ENCODE assay signal across 8 cellular contexts in the genomic region with DNA sequence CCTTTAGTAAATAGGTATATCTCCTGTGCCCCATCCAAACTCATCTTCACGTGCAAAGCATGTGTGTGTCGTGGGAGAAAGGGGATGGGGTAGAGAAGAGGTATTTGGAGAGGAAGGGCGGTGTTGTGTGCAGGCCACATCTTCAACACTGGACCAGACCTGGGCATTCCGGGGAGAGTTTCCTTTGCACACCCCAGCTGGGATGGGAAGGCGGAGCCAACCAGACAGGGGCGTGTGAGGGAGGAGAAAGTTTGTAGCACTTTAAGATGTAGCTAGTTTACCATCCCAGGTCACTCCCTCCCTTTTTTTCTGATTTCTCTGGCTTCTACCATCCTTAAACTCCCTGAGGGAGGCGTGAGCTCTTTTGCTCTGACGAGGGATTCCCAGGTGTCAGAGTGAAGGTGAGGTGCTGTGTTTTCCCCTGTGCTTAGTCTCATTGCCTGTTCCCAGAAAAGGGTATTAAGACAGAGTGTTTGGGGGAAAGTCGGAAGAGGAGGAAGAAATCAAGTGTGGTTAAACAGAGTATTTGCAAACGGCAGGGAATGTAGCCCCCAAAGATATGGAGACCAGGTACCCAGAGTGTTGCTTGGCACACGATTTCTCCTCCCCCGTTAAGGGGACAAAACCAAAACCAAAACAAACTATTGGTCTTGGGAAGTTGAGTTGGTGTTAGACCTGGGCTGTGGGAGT. TPM values are rescaled to one million over a fixed set of nuclear protein-coding genes. Genes with fewer than 3 reads are reported as not detected.
DNase-seq lines count a peak whose midpoint lies in the region; ATAC-seq, FAIRE-seq and TF ChIP-seq lines count a peak whose summit lies in the region.

No MANE protein-coding gene starts in this region.

- ATAC-seq in HepG2, result no peak
- no peak for ATAC-seq in right lobe of liver
- peak; percentile 35 for ATAC-seq in GM12878
- no peak for ATAC-seq in effector memory CD8-positive, alpha-beta T cell (replicated peaks)
- ATAC-seq in stimulated activated naive CD8-positive, alpha-beta T cell treated with anti-CD3 and anti-CD28 coated beads, Interleukin-15, amount 100 ng/mL, for 72 hours, result no peak

- H4K20me1 ChIP-seq in HepG2 (ENCODE audit: insufficient read depth, low read length) (peaks cover 2% of the 10 kb centered on the region), GM12878 (ENCODE audit: control insufficient read depth, insufficient read depth) (no peaks in the 10 kb centered on the region)

- no peak overlapping the region for H3K27ac Mint-ChIP-seq in effector memory CD8-positive, alpha-beta T cell
- H3K27ac Mint-ChIP-seq in stimulated activated naive CD8-positive, alpha-beta T cell treated with anti-CD3 and anti-CD28 coated beads, Interleukin-15, amount 100 ng/mL, for 72 hours, result no peak overlapping the region

- H2AK5ac ChIP-seq in mesendoderm (ENCODE audit: low read length), result no peak overlapping the region

- H3K4ac ChIP-seq in mesendoderm (ENCODE audit: low read depth, low read length), result no peak overlapping the region

- H3K27me3 ChIP-seq in HepG2 (ENCODE audit: control insufficient read depth in 1 of 2, insufficient read depth in 2 of 2, low read length in 2 of 2), result peaks cover 3 to 39% of the 10 kb centered on the region in 2 experiments; a peak in 4 of 5 replicates
- no peaks in the 10 kb centered on the region for H3K27me3 ChIP-seq in right lobe of liver
- 0 out of 4 replicates have a peak, but pooled peaks cover 0 to 3% of the 10 kb centered on the region in 2 experiments for H3K27me3 ChIP-seq in GM12878 (replicated peaks in 1 of 2; ENCODE audit: control insufficient read depth in 2 of 2, insufficient read depth in 2 of 2, low read length in 1 of 2)
- H3K27me3 ChIP-seq in mesendoderm (ENCODE audit: insufficient read depth, low read length, poor library complexity), result no peaks in the 10 kb centered on the region

- H2AFZ ChIP-seq in HepG2 (ENCODE audit: low read length), result no peak overlapping the region
- H2AFZ ChIP-seq in GM12878 (ENCODE audit: control insufficient read depth, low read depth, low read length), result peak overlapping the region; percentile 3; the same call in 1 of the 2 replicates

- peaks cover 0 to 6% of the 10 kb centered on the region in 2 donors for H3K27me3 Mint-ChIP-seq in effector memory CD8-positive, alpha-beta T cell
- H3K27me3 Mint-ChIP-seq in stimulated activated naive CD8-positive, alpha-beta T cell treated with anti-CD3 and anti-CD28 coated beads, Interleukin-15, amount 100 ng/mL, for 72 hours, result peaks cover 36% of the 10 kb centered on the region

- TF ChIP-seq CTCF in HepG2 (CRISPR knock-in tag; IDR thresholded peaks at IDR 0.05), result no peak
- no peak for TF ChIP-seq CTCF in right lobe of liver (IDR thresholded peaks at IDR 0.05)
- TF ChIP-seq CTCF in GM12878 (IDR thresholded peaks at IDR 0.05 in 2 of 3, conservative IDR thresholded peaks at IDR 0.05 in 1 of 3; ENCODE audit: control insufficient read depth in 2 of 3, extremely low read depth in 1 of 3, insufficient read depth in 1 of 3, low read depth in 3 of 3, low read length in 3 of 3), result no peak

- H2BK120ac ChIP-seq in mesendoderm (ENCODE audit: low read depth, low read length), result no peak overlapping the region

- peak overlapping the region; percentile 0 for H2BK5ac ChIP-seq in mesendoderm (ENCODE audit: low read length)

- no peaks in the 10 kb centered on the region for H3K79me2 ChIP-seq in HepG2 (ENCODE audit: insufficient read depth, low read length)
- H3K79me2 ChIP-seq in GM12878 (ENCODE audit: control insufficient read depth, insufficient read depth, low read length), result peaks cover 22% of the 10 kb centered on the region
- H3K79me2 ChIP-seq in mesendoderm (ENCODE audit: control insufficient read depth, insufficient read depth, low read length), result peaks cover 13% of the 10 kb centered on the region

- H3K18ac ChIP-seq in mesendoderm (ENCODE audit: low read length), result peak overlapping the region; percentile 22

- H3K9ac ChIP-seq in HepG2 (ENCODE audit: insufficient read depth, low read depth, low read length), result no peak overlapping the region
- H3K9ac ChIP-seq in GM12878 (ENCODE audit: control insufficient read depth, insufficient read depth, low read length), result peak overlapping the region; percentile 52
- peak overlapping the region; percentile 59 for H3K9ac ChIP-seq in mesendoderm (ENCODE audit: low read length)

- no peak overlapping the region for H4K5ac ChIP-seq in mesendoderm (ENCODE audit: low read length)

- BruUV-seq in HepG2 (replicated peaks; lab: Mats Ljungman, UMichigan) (no TSS peak), GM12878 (replicated peaks; lab: Mats Ljungman, UMichigan) (no TSS peak)

- no peak overlapping the region for H4K8ac ChIP-seq in mesendoderm (ENCODE audit: low read depth, low read length)

- no peak overlapping the region for H3K4me3 ChIP-seq in HepG2 (replicated peaks in 1 of 3; ENCODE audit: insufficient read depth in 1 of 3, low read depth in 2 of 3, low read length in 3 of 3)
- H3K4me3 ChIP-seq in right lobe of liver, result no peak overlapping the region
- peak overlapping the region; percentile 75 for H3K4me3 ChIP-seq in GM12878
- peak overlapping the region; percentile 17 for H3K4me3 ChIP-seq in mesendoderm (ENCODE audit: low read length)

- CTCF ChIA-PET in HepG2 (lab: Yijun Ruan, JAX; ENCODE audit: low intra/inter-chr PET ratio, low total read pairs) (no interaction called here), GM12878 (lab: Yijun Ruan, JAX) (interaction anchor here (0.5 to 3.1 kb wide), 20 partner anchors 11 to 530 kb away, joined by 3 to 21 read pairs (median 4); no protein-coding TSS in a partner anchor)

- WGBS in HepG2 (ENCODE audit: low lambda C conversion rate), result 16% methylated on average over 12 of the region's 12 CpGs
- WGBS in right lobe of liver (ENCODE audit: insufficient coverage, low coverage, low lambda C conversion rate, missing lambda C conversion rate), result 71% methylated on average over 12 of the region's 12 CpGs
- 2% methylated on average over 12 of the region's 12 CpGs for WGBS in GM12878 (ENCODE audit: insufficient coverage, insufficient replicate concordance, low lambda C conversion rate, missing lambda C conversion rate)
- WGBS in mesendoderm (ENCODE audit: extremely low coverage, insufficient coverage, low lambda C conversion rate), result no CpG with 5 or more reads among the region's 12 CpGs

- no peak overlapping the region for H3K23ac ChIP-seq in mesendoderm (ENCODE audit: low read length)

- H3K4me2 ChIP-seq in HepG2 (ENCODE audit: low read depth, low read length) (no peak overlapping the region; the same call in 1 of the 2 replicates), GM12878 (ENCODE audit: control insufficient read depth, insufficient read depth) (peak overlapping the region; percentile 94), mesendoderm (ENCODE audit: low read length) (peak overlapping the region; percentile 34)

- TF ChIP-seq POLR2A in HepG2 (IDR thresholded peaks at IDR 0.05; ENCODE audit: insufficient read depth in 1 of 2, low read depth in 2 of 2, low read length in 2 of 2) (no peak), right lobe of liver (IDR thresholded peaks at IDR 0.05) (no peak), GM12878 (IDR thresholded peaks at IDR 0.05; ENCODE audit: low read depth, low read length) (no peak)

- SMC1A ChIA-PET in GM12878 (lab: Charles Lee; ENCODE audit: uncharacterized antibody, unreplicated experiment), result interaction anchor here (0.7 to 3.9 kb wide), 27 partner anchors 9 to 530 kb away, joined by 3 to 37 read pairs (median 4); no protein-coding TSS in a partner anchor

- H3K4me1 ChIP-seq in HepG2 (ENCODE audit: insufficient read depth, low read length), result no peaks in the 10 kb centered on the region
- H3K4me1 ChIP-seq in right lobe of liver, result no peaks in the 10 kb centered on the region
- H3K4me1 ChIP-seq in GM12878 (ENCODE audit: control insufficient read depth, insufficient read depth, low read length), result peaks cover 20% of the 10 kb centered on the region
- H3K4me1 ChIP-seq in mesendoderm (ENCODE audit: control insufficient read depth, low read depth, low read length), result peaks cover 22% of the 10 kb centered on the region

- H3K56ac ChIP-seq in mesendoderm (ENCODE audit: low read length), result peak overlapping the region; percentile 69

- in situ Hi-C loops in HepG2 (cut with HindIII; ENCODE audit: extremely low pct_ligation_motif_present, low pct_unique_long_range_greater_than_20kb) (loop anchor here (25.0 kb wide), 2 partner anchors 105 to 530 kb away; no protein-coding TSS in a partner anchor), GM12878 (cut with MboI) (no loop called here)

- DNase-seq in HepG2 (ENCODE audit: low spot score) (no peak), right lobe of liver (no peak), GM12878 (ENCODE audit: low read depth, low spot score) (no peak), mesendoderm (peak; percentile 77), glomerular visceral epithelial cell (ENCODE audit: extremely low spot score) (no peak)
- no peak for DNase-seq in activated naive CD4-positive, alpha-beta T cell treated with Interleukin-2 at 50 U/mL for 16 hours
- DNase-seq in effector memory CD8-positive, alpha-beta T cell, result no peak
- DNase-seq in stimulated activated naive CD8-positive, alpha-beta T cell treated with anti-CD3 and anti-CD28 coated beads, Interleukin-15, amount 100 ng/mL, for 72 hours, result no peak

- no peak for TF ChIP-seq EP300 in HepG2 (IDR thresholded peaks at IDR 0.05; ENCODE audit: low read depth in 2 of 2, low read length in 2 of 2)
- no peak for TF ChIP-seq EP300 in HepG2 (CRISPR knock-in tag; IDR thresholded peaks at IDR 0.05; ENCODE audit: borderline replicate concordance)
- TF ChIP-seq EP300 in GM12878 (IDR thresholded peaks at IDR 0.05; ENCODE audit: borderline replicate concordance in 1 of 2, control insufficient read depth in 1 of 2, low read depth in 2 of 2, low read length in 2 of 2), result 0 out of 4 replicates have a peak, but pooled peaks of 1 of the 2 experiments have one; percentile 39

- intact Hi-C loops in HepG2 (cut with micrococcal nuclease; ENCODE audit: unreplicated experiment), result no loop called here
- intact Hi-C loops in right lobe of liver (cut with DNase I), result no loop called here
- intact Hi-C loops in GM12878 (cut with micrococcal nuclease; ENCODE audit: unreplicated experiment), result loop anchor here (2.0 to 5.0 kb wide), 3 partner anchors 16 to 290 kb away; no protein-coding TSS in a partner anchor

- H3K27ac ChIP-seq in HepG2 (ENCODE audit: extremely low read length, insufficient read depth, low read length) (no peak overlapping the region), right lobe of liver (no peak overlapping the region), GM12878 (ENCODE audit: control insufficient read depth, insufficient read depth) (peak overlapping the region; percentile 68), mesendoderm (ENCODE audit: low read depth, low read length) (peak overlapping the region; percentile 61)

- no peak overlapping the region for H3K4me3 Mint-ChIP-seq in effector memory CD8-positive, alpha-beta T cell
- H3K4me3 Mint-ChIP-seq in stimulated activated naive CD8-positive, alpha-beta T cell treated with anti-CD3 and anti-CD28 coated beads, Interleukin-15, amount 100 ng/mL, for 72 hours, result no peak overlapping the region

- H3K4me1 Mint-ChIP-seq in effector memory CD8-positive, alpha-beta T cell (ENCODE audit: low read depth in 2 of 2), result peaks cover 8 to 23% of the 10 kb centered on the region in 2 donors
- no peaks in the 10 kb centered on the region for H3K4me1 Mint-ChIP-seq in stimulated activated naive CD8-positive, alpha-beta T cell treated with anti-CD3 and anti-CD28 coated beads, Interleukin-15, amount 100 ng/mL, for 72 hours

- no peaks in the 10 kb centered on the region for H3K9me3 ChIP-seq in HepG2 (ENCODE audit: low read length)
- no peaks in the 10 kb centered on the region for H3K9me3 ChIP-seq in right lobe of liver
- H3K9me3 ChIP-seq in GM12878 (replicated peaks; ENCODE audit: control insufficient read depth, insufficient read depth, low read length), result no peaks in the 10 kb centered on the region

- H3K36me3 ChIP-seq in HepG2 (replicated peaks in 1 of 2; ENCODE audit: control insufficient read depth in 1 of 2, insufficient read depth in 2 of 2, low read length in 2 of 2) (no peaks in the 10 kb centered on the region), right lobe of liver (no peaks in the 10 kb centered on the region), GM12878 (ENCODE audit: control insufficient read depth in 2 of 2, insufficient read depth in 2 of 2, low read length in 1 of 2) (no peaks in the 10 kb centered on the region; a peak in 1 of 4 replicates), mesendoderm (ENCODE audit: control insufficient read depth, insufficient read depth, low read length) (no peaks in the 10 kb centered on the region)

- no peak for FAIRE-seq in HepG2 (lab: Jason Lieb, UNC)
- FAIRE-seq in GM12878 (lab: Jason Lieb, UNC), result no peak

- H3K79me1 ChIP-seq in mesendoderm (ENCODE audit: low read length), result peaks cover 7% of the 10 kb centered on the region

- peaks cover 13% of the 10 kb centered on the region for H3K36me3 Mint-ChIP-seq in effector memory CD8-positive, alpha-beta T cell (ENCODE audit: insufficient read depth)

- TF ChIP-seq RAD21 in HepG2 (CRISPR knock-in tag; IDR thresholded peaks at IDR 0.05), result no peak
- no peak for TF ChIP-seq RAD21 in GM12878 (IDR thresholded peaks at IDR 0.05; ENCODE audit: insufficient read depth, low read depth, low read length)

- no peak overlapping the region for H2BK15ac ChIP-seq in mesendoderm (replicated peaks; ENCODE audit: low read depth)

- no peaks in the 10 kb centered on the region for H3K9me3 Mint-ChIP-seq in effector memory CD8-positive, alpha-beta T cell
- no peaks in the 10 kb centered on the region for H3K9me3 Mint-ChIP-seq in stimulated activated naive CD8-positive, alpha-beta T cell treated with anti-CD3 and anti-CD28 coated beads, Interleukin-15, amount 100 ng/mL, for 72 hours

- RAD21 ChIA-PET in GM12878 (lab: Charles Lee; ENCODE audit: unreplicated experiment), result interaction anchor here (0.6 to 6.0 kb wide), 28 partner anchors 10 to 530 kb away, joined by 3 to 63 read pairs (median 6); no protein-coding TSS in a partner anchor

- POLR2A ChIA-PET in HepG2 (lab: Yijun Ruan, JAX) (no interaction called here), GM12878 (lab: Charles Lee) (interaction anchor here (0.6 to 2.3 kb wide), 11 partner anchors 12 to 530 kb away, joined by 3 to 12 read pairs (median 4); no protein-coding TSS in a partner anchor)

RNA-seq across cellular contexts. Expression of gene SETBP1, which starts 1.6 kb away (rescaled TPM):
- total RNA-seq in HepG2 (2016; rRNA removed; fragmentation: Illumina TruSeq; extraction: Trizol) (0.18 and 0.20 TPM in 2 replicates), right lobe of liver (10 to 100 TPM; 14.3 to 29.1 (median 16.6) TPM), GM12878 (2014; rRNA removed) (13.5 and 13.7 TPM in 2 replicates), GM12878 (2014; rRNA removed; fragmentation: Illumina TruSeq; extraction: Trizol) (11.9 and 12.5 TPM in 2 replicates), GM12878 (2021) (23.7 and 29.7 TPM in 2 replicates)
- 2.5 and 2.7 TPM in 2 replicates for total RNA-seq in HepG2 (2016; cell fraction: cytosol; rRNA removed; fragmentation: Illumina TruSeq; extraction: Trizol; ENCODE audit: low read depth)
- total RNA-seq in HepG2 (2016; cell fraction: insoluble cytoplasmic fraction; rRNA removed; fragmentation: Illumina TruSeq; extraction: Trizol), result 0.15 and 0.16 TPM in 2 replicates
- total RNA-seq in HepG2 (2016; cell fraction: membrane; rRNA removed; fragmentation: Illumina TruSeq; extraction: Trizol), result 0.31 and 0.62 TPM in 2 replicates
- total RNA-seq in HepG2 (2016; cell fraction: nucleus; rRNA removed; fragmentation: Illumina TruSeq; extraction: Trizol), result 1.1 and 1.3 TPM in 2 replicates
- polyA plus RNA-seq in HepG2 (2011; rRNA removed) (0.65 and 0.73 TPM in 2 replicates), GM12878 (2011; rRNA removed) (15.0 and 15.4 TPM in 2 replicates), GM12878 (2014; fragmentation: Illumina TruSeq; extraction: Trizol) (9.7 and 10.3 TPM in 2 replicates), GM12878 (2014; fragmentation: Nextera tagmentation; extraction: Ambion mirVana) (1 to 10 TPM in 1 of 2 experiments, under 1 TPM in 1; 0.99 to 2.6 TPM), GM12878 (2014; rRNA removed) (6.9 and 7.0 TPM in 2 replicates), GM12878 (2016; fragmentation: Nextera tagmentation; extraction: Ambion mirVana) (1 to 10 TPM; 4.0 to 4.3 TPM)
- polyA plus RNA-seq in HepG2 (2011; cell fraction: cytosol; rRNA removed), result 0.20 and 0.42 TPM in 2 replicates
- 1.8 TPM in 2 replicates for polyA plus RNA-seq in HepG2 (2011; cell fraction: nucleus; rRNA removed)
- 0.93 and 2.0 TPM in 2 replicates for polyA plus RNA-seq in HepG2 (2012)
- not detected in 2 replicates for polyA plus RNA-seq in HepG2 (2016; cell fraction: cytosol; fragmentation: Illumina TruSeq; extraction: Trizol; ENCODE audit: low read depth)
- 0.05 and 0.09 TPM in 2 replicates for polyA plus RNA-seq in HepG2 (2016; cell fraction: insoluble cytoplasmic fraction; fragmentation: Illumina TruSeq; extraction: Trizol; ENCODE audit: low read depth)
- 0.08 TPM in 1 of 2 replicates, not detected in the other for polyA plus RNA-seq in HepG2 (2016; cell fraction: membrane; fragmentation: Illumina TruSeq; extraction: Trizol; ENCODE audit: low read depth)
- polyA plus RNA-seq in HepG2 (2016; cell fraction: nucleus; fragmentation: Illumina TruSeq; extraction: Trizol; ENCODE audit: insufficient read depth, low read depth), result 0.08 and 0.32 TPM in 2 replicates
- polyA minus RNA-seq in HepG2 (2011; rRNA and poly(A)+ RNA removed; ENCODE audit: low replicate concordance), result 2.0 and 2.9 TPM in 2 replicates
- polyA minus RNA-seq in HepG2 (2011; cell fraction: cytosol; rRNA and poly(A)+ RNA removed), result 0.26 and 1.1 TPM in 2 replicates
- polyA minus RNA-seq in HepG2 (2011; cell fraction: nucleus; rRNA and poly(A)+ RNA removed), result 6.8 and 10.6 TPM in 2 replicates
- total RNA-seq in GM12878 (2013; cell fraction: nucleolus; rRNA removed), result 124 and 128 TPM in 2 replicates
- 1.9 TPM for polyA plus RNA-seq in GM12878 (2011; ENCODE audit: low read depth)
- polyA plus RNA-seq in GM12878 (2011; cell fraction: cytosol; rRNA removed), result 8.8 and 10.3 TPM in 2 replicates
- polyA plus RNA-seq in GM12878 (2011; cell fraction: nucleus; rRNA removed), result 31.0 and 32.9 TPM in 2 replicates
- 2.0 and 3.2 TPM in 2 replicates for polyA plus RNA-seq in GM12878 (2012)
- 41.5 and 46.6 TPM in 2 replicates for polyA minus RNA-seq in GM12878 (2011; rRNA and poly(A)+ RNA removed)
- polyA minus RNA-seq in GM12878 (2011; cell fraction: cytosol; rRNA and poly(A)+ RNA removed), result 9.6 and 12.1 TPM in 2 replicates
- polyA minus RNA-seq in GM12878 (2011; cell fraction: nucleus; rRNA and poly(A)+ RNA removed), result 77.5 and 127 TPM in 2 replicates
- 1.9 TPM for polyA plus RNA-seq in mesendoderm (2013, experiment 1 of 2)
- 1.9 TPM for polyA plus RNA-seq in mesendoderm (2013, experiment 2 of 2)

Comparison
In these comparisons a context has a peak if more than half of its experiments do, and no peak if none do; other contexts are left out.
1. H3K27ac ChIP-seq: peak in GM12878 (single experiment) and mesendoderm (single experiment); none in HepG2 (single experiment) and right lobe of liver (0 of 3).
2. H3K4me3 ChIP-seq: peak in GM12878 (single experiment) and mesendoderm (single experiment); none in HepG2 (0 of 3) and right lobe of liver (0 of 3).
3. Of the 75 proteins assayed by ChIP-seq in both HepG2 and GM12878: peak only in HepG2: POLR2AphosphoS5; only in GM12878: FOXM1, MXI1 and NBN; in both: none; in neither: 69; mixed calls (peak in some experiments, not most) for 2.